Comparison of ENCODE assay signal across 8 cellular contexts in the genomic region with DNA sequence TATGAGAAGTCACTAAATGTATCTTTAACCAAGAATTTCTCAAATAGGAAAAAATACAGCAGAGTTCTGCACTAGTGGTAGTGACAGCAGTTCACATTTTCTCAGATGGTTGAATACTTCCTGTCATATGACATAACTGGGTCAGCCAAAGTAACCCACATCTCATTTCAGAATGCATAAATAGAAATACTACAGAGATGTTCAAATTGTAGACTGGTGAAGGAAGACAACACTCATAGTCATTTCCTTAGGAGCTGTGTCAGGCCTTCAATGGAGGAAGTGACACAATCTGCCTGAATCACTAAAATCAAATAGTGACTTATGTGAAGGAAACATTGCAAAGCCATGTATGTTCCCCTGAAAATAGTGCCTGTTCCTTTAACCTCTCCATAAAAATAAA. TPM values are rescaled to one million over a fixed set of nuclear protein-coding genes. Genes with fewer than 3 reads are reported as not detected.
DNase-seq lines count a peak whose midpoint lies in the region; ATAC-seq and TF ChIP-seq lines count a peak whose summit lies in the region.

No MANE protein-coding gene starts in this region.

- H3K9me3 ChIP-seq in CD4-positive, alpha-beta T cell (ENCODE audit: control insufficient read depth, low read length) = no peaks in the 10 kb centered on the region
- no peaks in the 10 kb centered on the region for H3K9me3 ChIP-seq in suprapubic skin

- peak; percentile 98 for ATAC-seq in CD4-positive, alpha-beta T cell (ENCODE audit: poor library complexity)
- ATAC-seq in HG03342 (IDR thresholded peaks at IDR 0.05; ENCODE audit: unreplicated experiment) = peak; percentile 95

- no peaks in the 10 kb centered on the region for H3K36me3 ChIP-seq in suprapubic skin

- no peaks in the 10 kb centered on the region for H3K36me3 Mint-ChIP-seq in CD4-positive, alpha-beta T cell (ENCODE audit: low read depth)
- no peaks in the 10 kb centered on the region for H3K36me3 Mint-ChIP-seq in T-helper 2 cell treated with Interferon-gamma antibody and Interleukin-4, amounts not matched to agents 5 μg/mL and 100 μg/mL, for 36 hours (ENCODE audit: low read depth)

- H3K27ac ChIP-seq in CD4-positive, alpha-beta T cell (ENCODE audit: low read depth, low read length) = peak overlapping the region; percentile 48
- peak overlapping the region; percentile 53 for H3K27ac ChIP-seq in suprapubic skin

- H3K27me3 ChIP-seq in CD4-positive, alpha-beta T cell (ENCODE audit: control insufficient read depth, insufficient read depth, low read length) = no peaks in the 10 kb centered on the region
- no peaks in the 10 kb centered on the region for H3K27me3 ChIP-seq in suprapubic skin

- H3K4me3 Mint-ChIP-seq in CD4-positive, alpha-beta T cell = no peak overlapping the region
- H3K4me3 Mint-ChIP-seq in T-helper 2 cell treated with Interferon-gamma antibody and Interleukin-4, amounts not matched to agents 5 μg/mL and 100 μg/mL, for 36 hours = no peak overlapping the region

- no peak for TF ChIP-seq CTCF in CD4-positive, alpha-beta T cell (IDR thresholded peaks at IDR 0.05)
- no peak for TF ChIP-seq CTCF in suprapubic skin (IDR thresholded peaks at IDR 0.05)

- no peaks in the 10 kb centered on the region for H3K9me3 Mint-ChIP-seq in CD4-positive, alpha-beta T cell
- H3K9me3 Mint-ChIP-seq in T-helper 2 cell treated with Interferon-gamma antibody and Interleukin-4, amounts not matched to agents 5 μg/mL and 100 μg/mL, for 36 hours = no peaks in the 10 kb centered on the region

- H3K4me1 ChIP-seq in suprapubic skin = peaks cover 31% of the 10 kb centered on the region

- TF ChIP-seq POLR2A in suprapubic skin (IDR thresholded peaks at IDR 0.05) = no peak

- no peak for TF ChIP-seq EP300 in suprapubic skin (IDR thresholded peaks at IDR 0.05)

- peaks cover 35% of the 10 kb centered on the region for H3K4me1 Mint-ChIP-seq in CD4-positive, alpha-beta T cell (ENCODE audit: low read depth)
- H3K4me1 Mint-ChIP-seq in T-helper 2 cell treated with Interferon-gamma antibody and Interleukin-4, amounts not matched to agents 5 μg/mL and 100 μg/mL, for 36 hours (ENCODE audit: low read depth) = peaks cover 15% of the 10 kb centered on the region

- H3K27ac Mint-ChIP-seq in CD4-positive, alpha-beta T cell = peak overlapping the region; percentile 94
- peak overlapping the region; percentile 69 for H3K27ac Mint-ChIP-seq in T-helper 2 cell treated with Interferon-gamma antibody and Interleukin-4, amounts not matched to agents 5 μg/mL and 100 μg/mL, for 36 hours

- H3K27me3 Mint-ChIP-seq in CD4-positive, alpha-beta T cell = no peaks in the 10 kb centered on the region
- peaks cover 10% of the 10 kb centered on the region for H3K27me3 Mint-ChIP-seq in T-helper 2 cell treated with Interferon-gamma antibody and Interleukin-4, amounts not matched to agents 5 μg/mL and 100 μg/mL, for 36 hours (ENCODE audit: low read depth)

- DNase-seq in CD4-positive, alpha-beta T cell = peak in 3 of 10 experiments; percentile 2 to 13 (median 10)
- DNase-seq in GM19238 (ENCODE audit: insufficient read length, low spot score) (peak; percentile 1), glomerular endothelial cell (ENCODE audit: extremely low read depth, low read depth, low spot score) (peak; percentile 91), suprapubic skin (ENCODE audit: low spot score in 2 of 2) (no peak), HK-2 (ENCODE audit: unreplicated experiment) (no peak), ureter (ENCODE audit: low spot score) (no peak)
- peak; percentile 32 for DNase-seq in T-helper 2 cell treated with Interferon-gamma antibody and Interleukin-4, amounts not matched to agents 5 μg/mL and 100 μg/mL, for 36 hours (ENCODE audit: low spot score)

- POLR2A ChIA-PET in CD4-positive, alpha-beta T cell (lab: Charles Lee) = interaction anchor here (1.0 to 1.4 kb wide), 4 partner anchors 23 to 234 kb away, joined by 3 to 4 read pairs (median 3); no protein-coding TSS in a partner anchor

- intact Hi-C loops in CD4-positive, alpha-beta T cell (cut with DNase I, micrococcal nuclease) = loop anchor here (2.0 to 5.0 kb wide), 2 partner anchors 32 to 34 kb away; a partner anchor contains a TSS

- CTCF ChIA-PET in CD4-positive, alpha-beta T cell (lab: Charles Lee) = interaction anchor here (0.6 to 1.5 kb wide), 2 partner anchors 42 to 141 kb away, joined by 3 read pairs; no protein-coding TSS in a partner anchor

- H3K4me3 ChIP-seq in suprapubic skin = no peak overlapping the region

RNA-seq across cellular contexts. Expression of a gene that starts 32.4 kb away (rescaled TPM):
- total RNA-seq in CD4-positive, alpha-beta T cell = under 1 TPM; 0.44 to 0.61 TPM
- 84.5 and 101 TPM in 2 replicates for total RNA-seq in glomerular endothelial cell
- 10 to 100 TPM in 3 of 4 donors, 1 to 10 TPM in 1; 9.1 to 17.7 (median 15.1) TPM for total RNA-seq in suprapubic skin
- 82.3 TPM for total RNA-seq in ureter

Comparison
In these comparisons a context has a peak if more than half of its experiments do, and no peak if none do; other contexts are left out.
1. DNase-seq: peak in GM19238 (single experiment), T-helper 2 cell treated with Interferon-gamma antibody and Interleukin-4, amounts not matched to agents 5 μg/mL and 100 μg/mL, for 36 hours (single experiment) and glomerular endothelial cell (single experiment); none in suprapubic skin (0 of 2), HK-2 (single experiment) and ureter (single experiment).
2. RNA of a gene that starts 32.4 kb away (total RNA-seq): 84.5 to 101 TPM in glomerular endothelial cell, 82.3 TPM in ureter (single experiment) and 9.1 to 17.7 TPM in suprapubic skin; 0.44 to 0.61 TPM in CD4-positive, alpha-beta T cell; every median in the first group is over 4 times any median in the second.